Comparison of ENCODE assay signal across 18 cellular contexts in the genomic region with DNA sequence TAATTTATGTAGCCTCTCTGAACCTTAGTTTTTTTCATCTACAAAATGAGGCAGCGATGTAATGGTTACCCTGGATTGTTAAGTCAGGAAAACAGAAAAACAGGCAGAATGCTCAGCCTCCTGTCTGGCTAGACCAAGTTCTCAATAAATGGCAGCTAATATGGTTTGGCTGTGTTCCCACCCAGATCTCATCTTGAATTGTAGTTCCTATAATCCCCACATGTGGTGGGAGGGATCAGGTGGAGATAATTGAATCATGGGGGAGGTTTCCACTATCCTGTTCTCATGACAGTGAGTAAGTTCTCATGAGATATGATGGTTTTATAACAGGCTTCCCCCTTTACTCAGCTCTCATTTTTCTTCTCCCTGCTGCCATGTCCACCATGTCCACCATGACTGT.
"Had no signal": no experiment of that assay in that cellular context is flagged by ENCODE, and none has a peak within 500 bp of the region (broad histone marks: within the 10 kb centered on the region; RNA-seq: fewer than 3 reads in every experiment).

No MANE protein-coding gene starts in this region.

- H3K27ac ChIP-seq: HL-60, KMS-11, RWPE1 had no signal

- H3K4me3 ChIP-seq: K562 had no signal

- ATAC-seq: K562, Panc1, PC-3, SK-N-SH treated with all-trans-retinoic acid at 6 μM for 48 hours had no signal

- DNase-seq: Kasumi-1, MM.1S, NCI-H1092 treated with DMSO at 0.1 percent for 48 hours, NCI-H1436, NCI-H187, NCI-H2029, NCI-H2081 treated with DMSO at 0.1 percent for 48 hours, NCI-H2227 treated with DMSO at 0.1 percent for 48 hours, NCI-H526, PC-3, SHP77, T-helper 1 cell had no signal
